ENCODE assay signal across 8 cellular contexts in the genomic region with DNA sequence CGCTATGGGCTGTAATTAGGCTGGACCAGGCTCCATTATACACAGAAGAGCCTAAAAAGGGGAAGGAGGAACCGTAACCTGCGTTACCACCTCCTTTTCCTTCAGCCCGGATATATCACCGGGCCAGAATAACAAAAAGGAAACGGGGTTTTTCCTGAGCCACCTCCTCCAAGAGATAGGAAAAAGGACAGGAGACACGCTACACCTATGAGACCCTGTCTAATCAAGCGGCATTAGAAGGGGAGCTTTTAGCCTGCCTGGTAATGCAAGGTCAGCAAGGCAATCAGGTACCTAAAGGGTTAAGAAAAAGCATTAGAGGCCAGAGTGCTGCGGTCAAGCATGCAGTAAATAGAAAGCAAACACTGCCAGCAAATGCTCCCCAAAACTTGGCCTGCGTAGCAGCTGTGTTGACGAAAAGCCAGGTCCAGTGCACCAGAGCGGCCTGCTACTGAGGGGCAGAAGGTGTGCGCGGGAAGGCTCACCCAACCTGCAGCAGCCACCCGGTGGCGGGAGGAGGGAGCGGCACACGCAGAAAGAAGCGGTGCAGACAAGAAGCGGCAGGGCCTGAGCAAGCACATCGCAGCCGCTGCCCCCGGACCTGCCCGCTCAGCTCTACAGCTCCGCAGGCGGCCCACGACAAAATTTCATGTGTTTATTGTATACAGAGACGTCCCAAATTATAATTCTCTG.
DNase-seq lines count a peak whose midpoint lies in the region; ATAC-seq, FAIRE-seq and TF ChIP-seq lines count a peak whose summit lies in the region.

No MANE protein-coding gene starts in this region.

- 36% methylated on average over 26 of the region's 28 CpGs; no CpG with 5 or more reads in 1 of the 2 experiments for WGBS in H1 (ENCODE audit: extremely low coverage in 1 of 2, insufficient coverage in 1 of 2, insufficient read length in 1 of 2, insufficient replicate concordance in 2 of 2, low coverage in 1 of 2, low lambda C conversion rate in 2 of 2, missing lambda C conversion rate in 1 of 2), 2 experiments

- CTCF ChIA-PET in H1 (lab: Charles Lee; ENCODE audit: partially characterized antibody): no interaction called here

- peak; percentile 2 for DNase-seq in ACHN
- DNase-seq in LNCaP clone FGC (ENCODE audit: low read depth): no peak
- DNase-seq in H1 (ENCODE audit: low read depth in 1 of 2, low spot score in 2 of 2): peak; percentile 25 to 69
- no peak for DNase-seq in memory B cell (ENCODE audit: low spot score in 2 of 2)
- no peak for DNase-seq in NCI-H1930 (lab: John Stamatoyannopoulos, UW)
- no peak for DNase-seq in Kasumi-1 (lab: John Stamatoyannopoulos, UW)

- no peak overlapping the region for H2BK12ac ChIP-seq in H1 (ENCODE audit: low read depth, low read length)

- no peaks in the 10 kb centered on the region for H3K79me1 ChIP-seq in H1 (ENCODE audit: low read depth, low read length)

- H4K20me1 ChIP-seq in H1 (replicated peaks in 1 of 2; ENCODE audit: control insufficient read depth in 1 of 2, insufficient read depth in 2 of 2, low read length in 2 of 2): peaks cover 2 to 3% of the 10 kb centered on the region in 2 experiments

- peaks cover 3 to 10% of the 10 kb centered on the region in 2 experiments; a peak in 3 of 4 replicates for H3K9me3 ChIP-seq in H1 (ENCODE audit: insufficient read depth in 2 of 2, low read depth in 1 of 2, low read length in 1 of 2)

- H3K27ac Mint-ChIP-seq in memory B cell: no peak overlapping the region

- FAIRE-seq in H1 (lab: Jason Lieb, UNC): no peak

- H3K23ac ChIP-seq in H1 (ENCODE audit: insufficient read length): no peak overlapping the region

- H3K4ac ChIP-seq in H1 (replicated peaks; ENCODE audit: insufficient read length, low read depth, low read length): no peak overlapping the region

- H2AK5ac ChIP-seq in H1 (ENCODE audit: low read depth, low read length): no peak overlapping the region

- H3K27me3 Mint-ChIP-seq in memory B cell: no peaks in the 10 kb centered on the region

- peaks cover 26% of the 10 kb centered on the region for H3K36me3 Mint-ChIP-seq in memory B cell

- H3K9ac ChIP-seq in H1 (replicated peaks in 1 of 4; ENCODE audit: extremely low read depth in 1 of 4, low read depth in 3 of 4, low read length in 3 of 4): peak overlapping the region in 1 of 4 experiments; percentile 32; a peak in 1 of 7 replicates

- H4K5ac ChIP-seq in H1 (ENCODE audit: insufficient read length, low read depth, low read length): no peak overlapping the region

- no peak overlapping the region for H2BK120ac ChIP-seq in H1 (replicated peaks; ENCODE audit: low read depth, low read length)

- POLR2A ChIA-PET in H1 (lab: Charles Lee; ENCODE audit: partially characterized antibody): no interaction called here

- no peak overlapping the region for H2AFZ ChIP-seq in H1 (ENCODE audit: low read length)

- H2BK5ac ChIP-seq in H1 (ENCODE audit: low read depth, low read length): no peak overlapping the region

- peak; percentile 46 to 48 for TF ChIP-seq RAD21 in H1 (IDR thresholded peaks at IDR 0.05 in 1 of 2, conservative IDR thresholded peaks at IDR 0.05 in 1 of 2; ENCODE audit: low read depth in 2 of 2, low read length in 2 of 2)

- in situ Hi-C loops in ACHN (cut with HindIII; ENCODE audit: low pct_ligation_motif_present, low pct_unique_long_range_greater_than_20kb, low sequenced_read_pairs): no loop called here

- no peaks in the 10 kb centered on the region for H3K23me2 ChIP-seq in H1 (ENCODE audit: low read depth, low read length)

- TF ChIP-seq POLR2A in H1 (IDR thresholded peaks at IDR 0.05; ENCODE audit: control extremely low read depth in 1 of 2, low read depth in 2 of 2, low read length in 2 of 2): no peak

- no peak for TF ChIP-seq EP300 in H1 (IDR thresholded peaks at IDR 0.05; ENCODE audit: borderline replicate concordance in 1 of 2, low read depth in 2 of 2, low read length in 2 of 2)

- no peaks in the 10 kb centered on the region for H3K9me3 Mint-ChIP-seq in memory B cell

- H3K79me2 ChIP-seq in H1 (ENCODE audit: control insufficient read depth in 1 of 2, insufficient read depth in 2 of 2, low read length in 2 of 2): no peaks in the 10 kb centered on the region

- peaks cover 4% of the 10 kb centered on the region for H3K4me1 Mint-ChIP-seq in memory B cell

- no peak overlapping the region for H4K91ac ChIP-seq in H1 (replicated peaks; ENCODE audit: insufficient read length, low read length)

- H3K4me3 ChIP-seq in LNCaP clone FGC (ENCODE audit: low read depth, low read length) (no peak overlapping the region), H1 (ENCODE audit: extremely low read depth in 1 of 4, insufficient read depth in 2 of 4, low read depth in 3 of 4, low read length in 4 of 4) (no peak overlapping the region)

- TF ChIP-seq CTCF in LNCaP clone FGC (IDR thresholded peaks at IDR 0.05; ENCODE audit: control insufficient read depth, extremely low read depth, insufficient read depth) (0 out of 2 replicates have a peak, but pooled peaks have one; percentile 13), H1 (IDR thresholded peaks at IDR 0.05; ENCODE audit: control extremely low read depth in 1 of 3, insufficient read depth in 1 of 3, low read depth in 1 of 3, low read length in 3 of 3) (peak in 2 of 3 experiments; percentile 53 to 61; a peak in 3 of 4 replicates)

- H3K4me2 ChIP-seq in H1 (ENCODE audit: insufficient read depth in 1 of 2, low read depth in 2 of 2, low read length in 2 of 2): peak overlapping the region; percentile 4 to 45; a peak in 2 of 4 replicates

- ATAC-seq in memory B cell (ENCODE audit: low read depth) (peak; percentile 73), esophagus mucosa (no peak), GM21786 (IDR thresholded peaks at IDR 0.05; ENCODE audit: unreplicated experiment) (no peak)

- no peaks in the 10 kb centered on the region; a peak in 1 of 7 replicates for H3K4me1 ChIP-seq in H1 (replicated peaks in 1 of 4; ENCODE audit: control insufficient read depth in 3 of 4, insufficient read depth in 4 of 4, low read length in 3 of 4)

- peak overlapping the region; percentile 12 for H3K4me3 Mint-ChIP-seq in memory B cell

- peaks cover 1 to 30% (median 12%) of the 10 kb centered on the region in 4 experiments; a peak in 6 of 7 replicates for H3K27me3 ChIP-seq in H1 (replicated peaks in 1 of 4; ENCODE audit: control insufficient read depth in 3 of 4, extremely low read depth in 1 of 4, insufficient read depth in 3 of 4, low read length in 3 of 4)

- no peak overlapping the region for H3K18ac ChIP-seq in H1 (ENCODE audit: extremely low read depth, low read length)

- H3K14ac ChIP-seq in H1 (ENCODE audit: insufficient read length): no peak overlapping the region

- H4K8ac ChIP-seq in H1 (ENCODE audit: extremely low read depth, insufficient read depth, low read length): no peak overlapping the region

- no peak overlapping the region for H3K27ac ChIP-seq in H1 (ENCODE audit: low read depth, low read length)

- no peak overlapping the region for H2BK15ac ChIP-seq in H1 (ENCODE audit: low read length)

- no peak overlapping the region for H3K56ac ChIP-seq in H1 (replicated peaks; ENCODE audit: insufficient read length, low read depth, low read length)

- H2BK20ac ChIP-seq in H1 (ENCODE audit: low read length): no peak overlapping the region

- H3K36me3 ChIP-seq in H1 (ENCODE audit: control insufficient read depth in 2 of 4, insufficient read depth in 4 of 4, low read length in 3 of 4): no peaks in the 10 kb centered on the region

TF ChIP-seq in H1, 55 proteins besides CTCF, POLR2A, EP300 and RAD21:
- TF ChIP-seq CREB1 (IDR thresholded peaks at IDR 0.05): no peak
- TF ChIP-seq, protein P1, sequence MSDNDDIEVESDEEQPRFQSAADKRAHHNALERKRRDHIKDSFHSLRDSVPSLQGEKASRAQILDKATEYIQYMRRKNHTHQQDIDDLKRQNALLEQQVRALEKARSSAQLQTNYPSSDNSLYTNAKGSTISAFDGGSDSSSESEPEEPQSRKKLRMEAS (IDR thresholded peaks at IDR 0.05): 0 out of 2 replicates have a peak, but pooled peaks have one; percentile 15
- TF ChIP-seq, protein P2, sequence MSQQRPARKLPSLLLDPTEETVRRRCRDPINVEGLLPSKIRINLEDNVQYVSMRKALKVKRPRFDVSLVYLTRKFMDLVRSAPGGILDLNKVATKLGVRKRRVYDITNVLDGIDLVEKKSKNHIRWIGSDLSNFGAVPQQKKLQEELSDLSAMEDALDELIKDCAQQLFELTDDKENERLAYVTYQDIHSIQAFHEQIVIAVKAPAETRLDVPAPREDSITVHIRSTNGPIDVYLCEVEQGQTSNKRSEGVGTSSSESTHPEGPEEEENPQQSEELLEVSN (IDR thresholded peaks at IDR 0.05): 0 out of 2 replicates have a peak, but pooled peaks have one; percentile 17

Comparison
In these comparisons a context has a peak if more than half of its experiments do, and no peak if none do; other contexts are left out.
1. DNase-seq: peak in ACHN (single experiment) and H1 (2 of 2); none in LNCaP clone FGC (single experiment), memory B cell (0 of 2), NCI-H1930 (0 of 2) and Kasumi-1 (0 of 2).